ENCODE assay signal across 17 cellular contexts in the genomic region with DNA sequence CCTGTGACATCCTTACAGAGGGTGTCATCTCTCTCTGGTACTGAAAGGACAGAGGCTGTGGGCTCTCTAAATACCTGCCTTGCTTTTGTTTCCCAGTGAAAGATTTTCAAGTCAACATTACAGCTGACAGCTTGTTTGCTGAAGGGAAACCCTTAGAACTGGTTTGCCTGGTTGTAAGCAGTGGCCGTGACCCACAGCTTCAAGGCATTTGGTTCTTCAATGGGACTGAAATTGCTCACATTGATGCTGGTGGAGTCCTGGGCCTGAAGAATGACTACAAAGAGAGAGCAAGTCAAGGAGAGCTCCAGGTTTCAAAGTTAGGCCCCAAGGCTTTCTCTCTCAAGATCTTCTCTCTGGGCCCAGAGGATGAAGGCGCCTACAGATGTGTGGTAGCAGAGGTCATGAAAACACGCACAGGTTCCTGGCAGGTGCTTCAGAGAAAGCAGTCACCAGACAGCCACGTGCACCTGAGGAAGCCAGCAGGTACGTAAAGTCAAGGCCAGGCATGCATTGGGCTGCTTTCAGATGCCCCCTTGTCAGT. TPM values are rescaled to one million over a fixed set of nuclear protein-coding genes. Genes with fewer than 3 reads are reported as not detected.
DNase-seq lines count a peak whose midpoint lies in the region; ATAC-seq and TF ChIP-seq lines count a peak whose summit lies in the region.
"Had no signal": no experiment of that assay in that cellular context is flagged by ENCODE, and none has a peak within 500 bp of the region (broad histone marks: within the 10 kb centered on the region; RNA-seq: fewer than 3 reads in every experiment).

No MANE protein-coding gene starts in this region.

- H3K9me3 Mint-ChIP-seq in activated naive CD8-positive, alpha-beta T cell treated with anti-CD3 and anti-CD28 coated beads, Interleukin-2, amount 50 U/mL, for 24 hours: no peaks in the 10 kb centered on the region
- H3K9me3 Mint-ChIP-seq in progenitor cell of endocrine pancreas (ENCODE audit: low read depth): no peaks in the 10 kb centered on the region
- H3K9me3 Mint-ChIP-seq: activated T-helper 2 cell treated with anti-CD3 and anti-CD28 coated beads, Interferon-gamma antibody, Interleukin-2, Interleukin-4, amounts not matched to agents 10 μg/mL and 5 μg/mL and 100 μg/mL, durations not matched to agents 14 hours and 24 hours and 36 hours had no signal

- peak overlapping the region; percentile 69 for H3K27ac Mint-ChIP-seq in activated naive CD8-positive, alpha-beta T cell treated with anti-CD3 and anti-CD28 coated beads, Interleukin-2, amount 50 U/mL, for 24 hours
- H3K27ac Mint-ChIP-seq in progenitor cell of endocrine pancreas: peak overlapping the region; percentile 89
- H3K27ac Mint-ChIP-seq: activated T-helper 2 cell treated with anti-CD3 and anti-CD28 coated beads, Interferon-gamma antibody, Interleukin-2, Interleukin-4, amounts not matched to agents 10 μg/mL and 5 μg/mL and 100 μg/mL, durations not matched to agents 14 hours and 24 hours and 36 hours had no signal

- peaks cover 69% of the 10 kb centered on the region for H3K4me1 Mint-ChIP-seq in activated naive CD8-positive, alpha-beta T cell treated with anti-CD3 and anti-CD28 coated beads, Interleukin-2, amount 50 U/mL, for 24 hours
- peaks cover 16% of the 10 kb centered on the region for H3K4me1 Mint-ChIP-seq in progenitor cell of endocrine pancreas (ENCODE audit: low read depth)

- H3K27me3 Mint-ChIP-seq in activated naive CD8-positive, alpha-beta T cell treated with anti-CD3 and anti-CD28 coated beads, Interleukin-2, amount 50 U/mL, for 24 hours: no peaks in the 10 kb centered on the region
- H3K27me3 Mint-ChIP-seq in progenitor cell of endocrine pancreas: no peaks in the 10 kb centered on the region

- no peak for TF ChIP-seq CTCF in progenitor cell of endocrine pancreas (IDR thresholded peaks at IDR 0.05; ENCODE audit: unreplicated experiment)

- H3K4me3 Mint-ChIP-seq in activated naive CD8-positive, alpha-beta T cell treated with anti-CD3 and anti-CD28 coated beads, Interleukin-2, amount 50 U/mL, for 24 hours: no peak overlapping the region
- H3K4me3 Mint-ChIP-seq in progenitor cell of endocrine pancreas (ENCODE audit: low read depth): no peak overlapping the region

- no peak for ATAC-seq in activated naive CD8-positive, alpha-beta T cell treated with anti-CD3 and anti-CD28 coated beads, Interleukin-2, amount 50 U/mL, for 24 hours
- no peak for ATAC-seq in GM21737 (IDR thresholded peaks at IDR 0.05; ENCODE audit: unreplicated experiment)

- DNase-seq in NCI-H1417 (lab: John Stamatoyannopoulos, UW): peak in 2 of 3 experiments; percentile 53 to 77
- no peak for DNase-seq in NCI-H1417 treated with DMSO at 0.1 percent for 48 hours (lab: John Stamatoyannopoulos, UW)
- peak; percentile 17 for DNase-seq in HuH-7.5 (ENCODE audit: low spot score)
- no peak for DNase-seq in activated naive CD8-positive, alpha-beta T cell treated with anti-CD3 and anti-CD28 coated beads, Interleukin-2, amount 50 U/mL, for 24 hours
- peak; percentile 11 for DNase-seq in progenitor cell of endocrine pancreas (ENCODE audit: low spot score, unreplicated experiment)
- no peak for DNase-seq in SHP77 treated with DMSO at 0.1 percent for 48 hours (lab: John Stamatoyannopoulos, UW)
- no peak for DNase-seq in cerebellar nuclear complex (lab: John Stamatoyannopoulos, UW)
- DNase-seq: adrenal gland; left ventricle myocardium inferior; NCI-H1436; NCI-H226; stimulated activated CD4-positive, alpha-beta T cell treated with anti-CD3 and anti-CD28 coated beads, Interleukin-2, amount 100 ng/mL, for 24 hours; T-helper 2 cell had no signal

- peaks cover 3% of the 10 kb centered on the region for H3K36me3 Mint-ChIP-seq in activated naive CD8-positive, alpha-beta T cell treated with anti-CD3 and anti-CD28 coated beads, Interleukin-2, amount 50 U/mL, for 24 hours (ENCODE audit: low read depth)
- no peaks in the 10 kb centered on the region for H3K36me3 Mint-ChIP-seq in progenitor cell of endocrine pancreas (ENCODE audit: insufficient read depth)

RNA-seq across cellular contexts. Expression of a gene that starts 11.8 kb away (rescaled TPM):
- total RNA-seq in progenitor cell of endocrine pancreas: 2.8 and 3.3 TPM in 2 replicates
- total RNA-seq: A172, GM23248 had no signal

RNA-seq across cellular contexts. Expression of a gene that starts 46.7 kb away (rescaled TPM):
- total RNA-seq in progenitor cell of endocrine pancreas: 57.0 and 58.4 TPM in 2 replicates

Comparison
In these comparisons a context has a peak if more than half of its experiments do, and no peak if none do; other contexts are left out.
1. DNase-seq: peak in NCI-H1417 (2 of 3), HuH-7.5 (single experiment) and progenitor cell of endocrine pancreas (single experiment); none in NCI-H1417 treated with DMSO at 0.1 percent for 48 hours (single experiment), activated naive CD8-positive, alpha-beta T cell treated with anti-CD3 and anti-CD28 coated beads, Interleukin-2, amount 50 U/mL, for 24 hours (single experiment), SHP77 treated with DMSO at 0.1 percent for 48 hours (single experiment) and cerebellar nuclear complex (0 of 2).